1 cellular context compared by ENCODE assay signal in genomic region chr7:140928491-140929309, GRCh38.
TF ChIP-seq lines count a peak whose summit lies in the region.

No MANE protein-coding gene starts in this region.

TF ChIP-seq in SK-N-SH, 30 proteins besides CTCF, POLR2A, EP300 and RAD21 (continued from another document):
- TF ChIP-seq MAX (IDR thresholded peaks at IDR 0.05; ENCODE audit: low read depth) (no peak), RCOR1 (IDR thresholded peaks at IDR 0.05; ENCODE audit: low read length) (no peak)
